In genomic region chr3:50269460-50269859, GRCh38 we compare ENCODE assay signal across 14 cellular contexts. TPM values are rescaled to one million over a fixed set of nuclear protein-coding genes. Genes with fewer than 3 reads are reported as not detected.
DNase-seq lines count a peak whose midpoint lies in the region; TF ChIP-seq lines count a peak whose summit lies in the region.
"Had no signal": no experiment of that assay in that cellular context is flagged by ENCODE, and none has a peak within 500 bp of the region (broad histone marks: within the 10 kb centered on the region; RNA-seq: fewer than 3 reads in every experiment).

No MANE protein-coding gene starts in this region.

- no peaks in the 10 kb centered on the region for H3K36me3 Mint-ChIP-seq in chondrocyte (ENCODE audit: low read depth)
- H3K36me3 Mint-ChIP-seq: memory B cell had no signal

- no peaks in the 10 kb centered on the region for H3K27me3 ChIP-seq in mucosa of stomach (ENCODE audit: control insufficient read depth, insufficient read depth, low read length)

- H3K4me3 Mint-ChIP-seq in chondrocyte (ENCODE audit: unreplicated experiment): no peak overlapping the region
- H3K4me3 Mint-ChIP-seq: memory B cell; stimulated activated naive CD8-positive, alpha-beta T cell treated with anti-CD3 and anti-CD28 coated beads, Interleukin-15, Interleukin-2, amounts not matched to agents 100 ng/mL and 50 ng/mL, for 24 hours had no signal

- peaks cover 63% of the 10 kb centered on the region for H3K4me1 Mint-ChIP-seq in chondrocyte (ENCODE audit: low read depth)

- DNase-seq in HFF-Myc (ENCODE audit: extremely low read depth, low read depth): no peak
- DNase-seq in chondrocyte (ENCODE audit: low spot score): no peak
- no peak for DNase-seq in foreskin melanocyte
- DNase-seq in COLO829 (ENCODE audit: low spot score): no peak
- DNase-seq in GM19238 (ENCODE audit: insufficient read length, low spot score): no peak
- no peak for DNase-seq in OCI-M1 (lab: John Stamatoyannopoulos, UW)
- DNase-seq: activated CD4-positive, alpha-beta T cell treated with anti-CD3 and anti-CD28 coated beads, Interleukin-2, amount 50 U/mL, for 48 hours; DMS79 treated with DMSO at 0.1 percent for 48 hours; MM.1S; NCI-H748 treated with DMSO at 0.1 percent for 48 hours had no signal

- H3K4me3 ChIP-seq in HFF-Myc (replicated peaks; ENCODE audit: low read depth, low read length) (peak overlapping the region; percentile 22), mucosa of stomach (ENCODE audit: low read length) (peak overlapping the region; percentile 71)

- TF ChIP-seq CTCF in HFF-Myc (IDR thresholded peaks at IDR 0.05; ENCODE audit: low read depth, low read length, missing control alignments) (no peak), chondrocyte (IDR thresholded peaks at IDR 0.05) (no peak)

- H3K4me1 ChIP-seq in mucosa of stomach (ENCODE audit: control insufficient read depth, insufficient read depth, low read length): peaks cover 84% of the 10 kb centered on the region

- H3K9ac ChIP-seq in mucosa of stomach (ENCODE audit: low read length): peak overlapping the region; percentile 90

- no peaks in the 10 kb centered on the region for H3K9me3 ChIP-seq in mucosa of stomach (ENCODE audit: control insufficient read depth, low read length)

- H3K27ac Mint-ChIP-seq in chondrocyte (ENCODE audit: unreplicated experiment): peak overlapping the region; percentile 12
- H3K27ac Mint-ChIP-seq: memory B cell; stimulated activated naive CD8-positive, alpha-beta T cell treated with anti-CD3 and anti-CD28 coated beads, Interleukin-15, Interleukin-2, amounts not matched to agents 100 ng/mL and 50 ng/mL, for 24 hours had no signal

- peaks cover 7% of the 10 kb centered on the region for H3K27me3 Mint-ChIP-seq in chondrocyte (ENCODE audit: low read depth)

- H3K9me3 Mint-ChIP-seq in chondrocyte (ENCODE audit: low read depth): no peaks in the 10 kb centered on the region
- H3K9me3 Mint-ChIP-seq: memory B cell; stimulated activated naive CD8-positive, alpha-beta T cell treated with anti-CD3 and anti-CD28 coated beads, Interleukin-15, Interleukin-2, amounts not matched to agents 100 ng/mL and 50 ng/mL, for 24 hours had no signal

- peak overlapping the region; percentile 100 for H3K27ac ChIP-seq in temporal lobe (ENCODE audit: low read depth, low read length)

- no peaks in the 10 kb centered on the region for H3K36me3 ChIP-seq in mucosa of stomach (ENCODE audit: control insufficient read depth, insufficient read depth, low read length)

RNA-seq across cellular contexts. Expression of gene SEMA3B, which starts 0.5 kb away (rescaled TPM):
- 9.6 to 16.4 TPM (median 14.9 TPM) in 3 replicates for total RNA-seq in chondrocyte
- 3.2 TPM for total RNA-seq in temporal lobe

RNA-seq across cellular contexts. Expression of gene LSMEM2, which starts 9.4 kb away (rescaled TPM):
- total RNA-seq in chondrocyte (not detected in 3 replicates), temporal lobe (not detected)

RNA-seq across cellular contexts. Expression of gene IFRD2, which starts 22.8 kb away (rescaled TPM):
- total RNA-seq in chondrocyte (38.9 to 54.4 TPM (median 44.0 TPM) in 3 replicates), temporal lobe (10.8 TPM)

RNA-seq across cellular contexts. Expression of gene HYAL3, which starts 29.7 kb away (rescaled TPM):
- total RNA-seq in chondrocyte (5.3 to 6.9 TPM (median 5.4 TPM) in 3 replicates), temporal lobe (4.9 TPM)

RNA-seq across cellular contexts. Expression of gene NAA80, which starts 29.7 kb away (rescaled TPM):
- total RNA-seq in chondrocyte (10.9 to 16.0 TPM (median 12.9 TPM) in 3 replicates), temporal lobe (1.5 TPM)
